8 cellular contexts compared by ENCODE assay signal in the genomic region with DNA sequence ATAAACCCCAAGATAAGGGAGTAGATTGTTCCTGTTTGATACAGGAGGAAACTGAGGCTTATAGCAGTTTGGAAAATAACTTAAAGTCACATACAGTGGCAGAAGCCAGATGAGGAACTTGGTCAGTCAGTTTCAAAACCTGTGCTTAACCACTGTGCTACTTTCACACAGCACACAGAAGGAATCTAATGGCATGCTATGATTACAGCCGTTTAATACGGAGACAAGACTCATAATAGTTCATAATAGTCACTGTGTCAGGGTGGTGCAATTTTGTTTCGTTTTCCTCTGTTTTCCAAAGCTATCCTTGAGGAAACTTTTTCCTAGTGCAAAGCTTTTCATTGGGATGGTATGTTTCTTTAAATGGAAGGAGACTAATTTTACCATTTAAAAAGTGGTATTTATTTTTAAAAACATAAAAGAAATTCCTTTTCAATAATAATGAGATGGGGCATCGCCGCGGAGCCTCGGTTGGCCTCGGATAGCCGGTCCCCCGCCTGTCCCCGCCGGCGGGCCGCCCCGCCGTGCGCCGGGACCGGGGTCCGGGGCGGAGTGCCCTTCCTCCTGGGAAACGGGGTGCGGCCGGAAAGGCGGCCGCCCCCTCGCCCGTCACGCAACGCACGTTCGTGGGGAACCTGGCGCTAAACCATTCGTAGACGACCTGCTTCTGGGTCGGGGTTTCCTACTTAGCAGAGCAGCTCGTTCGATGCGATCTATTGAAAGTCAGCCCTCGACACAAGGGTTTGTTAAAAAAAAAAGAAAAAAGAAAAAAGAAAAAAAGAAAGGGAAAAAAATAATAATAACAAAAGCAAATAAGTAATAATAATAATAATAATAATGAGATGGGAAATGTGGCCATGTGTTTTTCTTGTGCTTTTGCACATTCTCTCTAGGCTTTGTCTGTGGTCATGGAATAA.
DNase-seq lines count a peak whose midpoint lies in the region; ATAC-seq and TF ChIP-seq lines count a peak whose summit lies in the region.

No MANE protein-coding gene starts in this region.

- TF ChIP-seq CTCF in AG09309 (IDR thresholded peaks at IDR 0.05; ENCODE audit: control insufficient read depth, insufficient read depth, low read depth, low read length, missing control alignments) = no peak

- H3K27ac ChIP-seq in urinary bladder (ENCODE audit: low read depth) = peak overlapping the region; percentile 10

- peaks cover 6 to 11% of the 10 kb centered on the region in 2 donors for H3K9me3 Mint-ChIP-seq in activated naive CD4-positive, alpha-beta T cell treated with anti-CD3 and anti-CD28 coated beads, Interleukin-2, amount 50 U/mL, for 72 hours

- H3K4me1 ChIP-seq in urinary bladder (ENCODE audit: insufficient read depth) = no peaks in the 10 kb centered on the region

- WGBS in urinary bladder = 38% methylated on average over 40 of the region's 40 CpGs

- peaks cover 6% of the 10 kb centered on the region for H3K9me3 ChIP-seq in iPS-18c (ENCODE audit: control insufficient read depth, insufficient read depth, low read length)

- peak; percentile 89 for ATAC-seq in GM19043 (IDR thresholded peaks at IDR 0.05; ENCODE audit: low read depth, unreplicated experiment)
- ATAC-seq in HG03280 (IDR thresholded peaks at IDR 0.05; ENCODE audit: unreplicated experiment) = peak; percentile 82
- ATAC-seq in activated naive CD4-positive, alpha-beta T cell treated with anti-CD3 and anti-CD28 coated beads, Interleukin-2, amount 50 U/mL, for 72 hours = peak; percentile 41 to 47

- H3K36me3 Mint-ChIP-seq in activated naive CD4-positive, alpha-beta T cell treated with anti-CD3 and anti-CD28 coated beads, Interleukin-2, amount 50 U/mL, for 72 hours = peaks cover 17 to 26% of the 10 kb centered on the region in 2 donors

- peak overlapping the region; percentile 43 for H3K4me3 ChIP-seq in AG09309 (ENCODE audit: control insufficient read depth, low read depth, low read length)
- H3K4me3 ChIP-seq in iPS-18c (ENCODE audit: insufficient read depth, low read depth, low read length) = peak overlapping the region; percentile 17; the same call in 1 of the 2 replicates
- H3K4me3 ChIP-seq in urinary bladder (ENCODE audit: low read depth, low read length) = peak overlapping the region; percentile 35

- no peak overlapping the region for H3K27ac Mint-ChIP-seq in activated naive CD4-positive, alpha-beta T cell treated with anti-CD3 and anti-CD28 coated beads, Interleukin-2, amount 50 U/mL, for 72 hours

- no peaks in the 10 kb centered on the region for H3K36me3 ChIP-seq in urinary bladder (ENCODE audit: insufficient read depth)

- DNase-seq in AG09309 (ENCODE audit: low read depth) (no peak), T1000 (lab: John Stamatoyannopoulos, UW) (no peak), SHP77 (lab: John Stamatoyannopoulos, UW) (no peak)
- no peak for DNase-seq in activated naive CD4-positive, alpha-beta T cell treated with anti-CD3 and anti-CD28 coated beads, Interleukin-2, amount 50 U/mL, for 72 hours (ENCODE audit: low spot score in 2 of 2)
